Comparison of ENCODE assay signal across 1 cellular context in the genomic region with DNA sequence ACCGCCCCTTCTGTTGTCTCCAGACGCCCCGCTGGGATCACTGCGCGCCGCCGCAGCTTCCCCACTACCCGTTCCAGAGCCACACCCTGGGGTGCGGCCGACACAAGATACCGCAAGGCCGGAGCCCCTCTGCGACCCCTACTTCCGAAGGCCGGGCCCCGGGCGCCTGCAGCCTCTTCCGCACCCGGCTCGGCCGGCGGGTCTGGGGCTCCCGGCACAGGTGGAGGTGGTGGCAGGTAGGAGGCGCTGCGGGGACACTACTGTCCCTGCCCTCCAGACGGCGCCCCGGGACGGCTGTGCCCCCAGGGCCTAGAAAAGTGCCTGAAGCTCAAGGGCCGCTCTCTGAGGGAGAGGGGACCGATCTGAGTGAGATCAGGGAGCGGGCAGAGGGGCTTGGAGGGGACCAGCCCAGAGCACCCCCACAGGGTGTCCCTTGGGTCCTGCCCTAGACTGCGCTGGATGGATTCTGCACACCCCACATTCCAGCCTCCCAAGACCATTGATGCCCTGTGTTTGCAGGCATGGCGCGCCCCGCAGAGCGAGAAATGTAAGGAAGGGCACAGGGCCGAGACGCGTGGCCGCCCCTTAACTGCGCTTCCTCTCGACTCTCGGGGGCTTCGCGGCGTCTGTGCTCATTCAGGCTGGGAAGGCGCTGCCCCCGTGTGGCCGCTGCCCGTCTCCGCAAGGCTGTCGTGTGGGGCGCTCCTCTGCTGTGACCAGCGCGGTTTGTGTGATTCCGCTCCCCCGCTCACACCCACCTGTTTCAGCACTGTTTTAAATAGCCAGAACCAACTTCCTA.
TF ChIP-seq lines count a peak whose summit lies in the region.

No MANE protein-coding gene starts in this region.

TF ChIP-seq in HepG2, 621 proteins besides CTCF, POLR2A, EP300 and RAD21 (continued from another document and continues in another):
- TF ChIP-seq, protein P1, sequence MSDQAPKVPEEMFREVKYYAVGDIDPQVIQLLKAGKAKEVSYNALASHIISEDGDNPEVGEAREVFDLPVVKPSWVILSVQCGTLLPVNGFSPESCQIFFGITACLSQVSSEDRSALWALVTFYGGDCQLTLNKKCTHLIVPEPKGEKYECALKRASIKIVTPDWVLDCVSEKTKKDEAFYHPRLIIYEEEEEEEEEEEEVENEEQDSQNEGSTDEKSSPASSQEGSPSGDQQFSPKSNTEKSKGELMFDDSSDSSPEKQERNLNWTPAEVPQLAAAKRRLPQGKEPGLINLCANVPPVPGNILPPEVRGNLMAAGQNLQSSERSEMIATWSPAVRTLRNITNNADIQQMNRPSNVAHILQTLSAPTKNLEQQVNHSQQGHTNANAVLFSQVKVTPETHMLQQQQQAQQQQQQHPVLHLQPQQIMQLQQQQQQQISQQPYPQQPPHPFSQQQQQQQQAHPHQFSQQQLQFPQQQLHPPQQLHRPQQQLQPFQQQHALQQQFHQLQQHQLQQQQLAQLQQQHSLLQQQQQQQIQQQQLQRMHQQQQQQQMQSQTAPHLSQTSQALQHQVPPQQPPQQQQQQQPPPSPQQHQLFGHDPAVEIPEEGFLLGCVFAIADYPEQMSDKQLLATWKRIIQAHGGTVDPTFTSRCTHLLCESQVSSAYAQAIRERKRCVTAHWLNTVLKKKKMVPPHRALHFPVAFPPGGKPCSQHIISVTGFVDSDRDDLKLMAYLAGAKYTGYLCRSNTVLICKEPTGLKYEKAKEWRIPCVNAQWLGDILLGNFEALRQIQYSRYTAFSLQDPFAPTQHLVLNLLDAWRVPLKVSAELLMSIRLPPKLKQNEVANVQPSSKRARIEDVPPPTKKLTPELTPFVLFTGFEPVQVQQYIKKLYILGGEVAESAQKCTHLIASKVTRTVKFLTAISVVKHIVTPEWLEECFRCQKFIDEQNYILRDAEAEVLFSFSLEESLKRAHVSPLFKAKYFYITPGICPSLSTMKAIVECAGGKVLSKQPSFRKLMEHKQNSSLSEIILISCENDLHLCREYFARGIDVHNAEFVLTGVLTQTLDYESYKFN (CRISPR knock-in tag; conservative IDR thresholded peaks at IDR 0.05) = peak; percentile 9; the same call in 1 of the 2 replicates
- TF ChIP-seq, protein P2, sequence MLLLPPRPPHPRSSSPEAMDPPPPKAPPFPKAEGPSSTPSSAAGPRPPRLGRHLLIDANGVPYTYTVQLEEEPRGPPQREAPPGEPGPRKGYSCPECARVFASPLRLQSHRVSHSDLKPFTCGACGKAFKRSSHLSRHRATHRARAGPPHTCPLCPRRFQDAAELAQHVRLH (CRISPR knock-in tag; IDR thresholded peaks at IDR 0.05; ENCODE audit: borderline replicate concordance, low read depth) = peak; percentile 89; the same call in 1 of the 2 replicates
- TF ChIP-seq SNRNP70 (IDR thresholded peaks at IDR 0.05; ENCODE audit: low read depth, low read length) (no peak), RELA (CRISPR knock-in tag; IDR thresholded peaks at IDR 0.05) (peak; percentile 68; the same call in 1 of the 2 replicates), KDM5B (CRISPR knock-in tag; IDR thresholded peaks at IDR 0.05; ENCODE audit: borderline replicate concordance) (peak; percentile 54; the same call in 1 of the 2 replicates), NFIB (CRISPR knock-in tag; IDR thresholded peaks at IDR 0.05; ENCODE audit: borderline replicate concordance) (no peak), KLF15 (CRISPR knock-in tag; IDR thresholded peaks at IDR 0.05; ENCODE audit: borderline replicate concordance) (no peak), XBP1 (CRISPR knock-in tag; IDR thresholded peaks at IDR 0.05) (no peak), ZSCAN30 (CRISPR knock-in tag; IDR thresholded peaks at IDR 0.05) (no peak), NFKBIZ (CRISPR knock-in tag; IDR thresholded peaks at IDR 0.05) (peak; percentile 39; the same call in 1 of the 2 replicates), SMC3 (IDR thresholded peaks at IDR 0.05; ENCODE audit: low read length) (peak; percentile 71; the same call in 1 of the 2 replicates), FOXA3 (CRISPR knock-in tag; IDR thresholded peaks at IDR 0.05) (peak; percentile 47; the same call in 1 of the 2 replicates), RFX1 (IDR thresholded peaks at IDR 0.05) (no peak), ZBTB20 (CRISPR knock-in tag; IDR thresholded peaks at IDR 0.05; ENCODE audit: borderline replicate concordance, low read depth) (no peak), SP2 (CRISPR knock-in tag; IDR thresholded peaks at IDR 0.05) (no peak), ZSCAN31 (CRISPR knock-in tag; IDR thresholded peaks at IDR 0.05; ENCODE audit: low read depth) (0 out of 2 replicates have a peak, but pooled peaks have one; percentile 32), ZNF343 (CRISPR knock-in tag; IDR thresholded peaks at IDR 0.05) (peak; percentile 89), ZNF614 (CRISPR knock-in tag; IDR thresholded peaks at IDR 0.05; ENCODE audit: borderline replicate concordance) (0 out of 2 replicates have a peak, but pooled peaks have one; percentile 43), RCOR2 (CRISPR knock-in tag; IDR thresholded peaks at IDR 0.05) (no peak), ZNF180 (CRISPR knock-in tag; IDR thresholded peaks at IDR 0.05; ENCODE audit: borderline replicate concordance, low read depth) (no peak)
- TF ChIP-seq, protein P3, sequence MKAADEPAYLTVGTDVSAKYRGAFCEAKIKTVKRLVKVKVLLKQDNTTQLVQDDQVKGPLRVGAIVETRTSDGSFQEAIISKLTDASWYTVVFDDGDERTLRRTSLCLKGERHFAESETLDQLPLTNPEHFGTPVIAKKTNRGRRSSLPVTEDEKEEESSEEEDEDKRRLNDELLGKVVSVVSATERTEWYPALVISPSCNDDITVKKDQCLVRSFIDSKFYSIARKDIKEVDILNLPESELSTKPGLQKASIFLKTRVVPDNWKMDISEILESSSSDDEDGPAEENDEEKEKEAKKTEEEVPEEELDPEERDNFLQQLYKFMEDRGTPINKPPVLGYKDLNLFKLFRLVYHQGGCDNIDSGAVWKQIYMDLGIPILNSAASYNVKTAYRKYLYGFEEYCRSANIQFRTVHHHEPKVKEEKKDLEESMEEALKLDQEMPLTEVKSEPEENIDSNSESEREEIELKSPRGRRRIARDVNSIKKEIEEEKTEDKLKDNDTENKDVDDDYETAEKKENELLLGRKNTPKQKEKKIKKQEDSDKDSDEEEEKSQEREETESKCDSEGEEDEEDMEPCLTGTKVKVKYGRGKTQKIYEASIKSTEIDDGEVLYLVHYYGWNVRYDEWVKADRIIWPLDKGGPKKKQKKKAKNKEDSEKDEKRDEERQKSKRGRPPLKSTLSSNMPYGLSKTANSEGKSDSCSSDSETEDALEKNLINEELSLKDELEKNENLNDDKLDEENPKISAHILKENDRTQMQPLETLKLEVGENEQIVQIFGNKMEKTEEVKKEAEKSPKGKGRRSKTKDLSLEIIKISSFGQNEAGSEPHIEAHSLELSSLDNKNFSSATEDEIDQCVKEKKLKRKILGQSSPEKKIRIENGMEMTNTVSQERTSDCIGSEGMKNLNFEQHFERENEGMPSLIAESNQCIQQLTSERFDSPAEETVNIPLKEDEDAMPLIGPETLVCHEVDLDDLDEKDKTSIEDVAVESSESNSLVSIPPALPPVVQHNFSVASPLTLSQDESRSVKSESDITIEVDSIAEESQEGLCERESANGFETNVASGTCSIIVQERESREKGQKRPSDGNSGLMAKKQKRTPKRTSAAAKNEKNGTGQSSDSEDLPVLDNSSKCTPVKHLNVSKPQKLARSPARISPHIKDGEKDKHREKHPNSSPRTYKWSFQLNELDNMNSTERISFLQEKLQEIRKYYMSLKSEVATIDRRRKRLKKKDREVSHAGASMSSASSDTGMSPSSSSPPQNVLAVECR (CRISPR knock-in tag; IDR thresholded peaks at IDR 0.05; ENCODE audit: borderline replicate concordance) = no peak
- TF ChIP-seq, protein P4, sequence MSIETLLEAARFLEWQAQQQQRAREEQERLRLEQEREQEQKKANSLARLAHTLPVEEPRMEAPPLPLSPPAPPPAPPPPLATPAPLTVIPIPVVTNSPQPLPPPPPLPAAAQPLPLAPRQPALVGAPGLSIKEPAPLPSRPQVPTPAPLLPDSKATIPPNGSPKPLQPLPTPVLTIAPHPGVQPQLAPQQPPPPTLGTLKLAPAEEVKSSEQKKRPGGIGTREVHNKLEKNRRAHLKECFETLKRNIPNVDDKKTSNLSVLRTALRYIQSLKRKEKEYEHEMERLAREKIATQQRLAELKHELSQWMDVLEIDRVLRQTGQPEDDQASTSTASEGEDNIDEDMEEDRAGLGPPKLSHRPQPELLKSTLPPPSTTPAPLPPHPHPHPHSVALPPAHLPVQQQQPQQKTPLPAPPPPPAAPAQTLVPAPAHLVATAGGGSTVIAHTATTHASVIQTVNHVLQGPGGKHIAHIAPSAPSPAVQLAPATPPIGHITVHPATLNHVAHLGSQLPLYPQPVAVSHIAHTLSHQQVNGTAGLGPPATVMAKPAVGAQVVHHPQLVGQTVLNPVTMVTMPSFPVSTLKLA (IDR thresholded peaks at IDR 0.05) = no peak
- TF ChIP-seq, protein P5, sequence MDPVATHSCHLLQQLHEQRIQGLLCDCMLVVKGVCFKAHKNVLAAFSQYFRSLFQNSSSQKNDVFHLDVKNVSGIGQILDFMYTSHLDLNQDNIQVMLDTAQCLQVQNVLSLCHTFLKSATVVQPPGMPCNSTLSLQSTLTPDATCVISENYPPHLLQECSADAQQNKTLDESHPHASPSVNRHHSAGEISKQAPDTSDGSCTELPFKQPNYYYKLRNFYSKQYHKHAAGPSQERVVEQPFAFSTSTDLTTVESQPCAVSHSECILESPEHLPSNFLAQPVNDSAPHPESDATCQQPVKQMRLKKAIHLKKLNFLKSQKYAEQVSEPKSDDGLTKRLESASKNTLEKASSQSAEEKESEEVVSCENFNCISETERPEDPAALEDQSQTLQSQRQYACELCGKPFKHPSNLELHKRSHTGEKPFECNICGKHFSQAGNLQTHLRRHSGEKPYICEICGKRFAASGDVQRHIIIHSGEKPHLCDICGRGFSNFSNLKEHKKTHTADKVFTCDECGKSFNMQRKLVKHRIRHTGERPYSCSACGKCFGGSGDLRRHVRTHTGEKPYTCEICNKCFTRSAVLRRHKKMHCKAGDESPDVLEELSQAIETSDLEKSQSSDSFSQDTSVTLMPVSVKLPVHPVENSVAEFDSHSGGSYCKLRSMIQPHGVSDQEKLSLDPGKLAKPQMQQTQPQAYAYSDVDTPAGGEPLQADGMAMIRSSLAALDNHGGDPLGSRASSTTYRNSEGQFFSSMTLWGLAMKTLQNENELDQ (CRISPR knock-in tag; IDR thresholded peaks at IDR 0.05; ENCODE audit: borderline replicate concordance) = no peak
- TF ChIP-seq, protein P6, sequence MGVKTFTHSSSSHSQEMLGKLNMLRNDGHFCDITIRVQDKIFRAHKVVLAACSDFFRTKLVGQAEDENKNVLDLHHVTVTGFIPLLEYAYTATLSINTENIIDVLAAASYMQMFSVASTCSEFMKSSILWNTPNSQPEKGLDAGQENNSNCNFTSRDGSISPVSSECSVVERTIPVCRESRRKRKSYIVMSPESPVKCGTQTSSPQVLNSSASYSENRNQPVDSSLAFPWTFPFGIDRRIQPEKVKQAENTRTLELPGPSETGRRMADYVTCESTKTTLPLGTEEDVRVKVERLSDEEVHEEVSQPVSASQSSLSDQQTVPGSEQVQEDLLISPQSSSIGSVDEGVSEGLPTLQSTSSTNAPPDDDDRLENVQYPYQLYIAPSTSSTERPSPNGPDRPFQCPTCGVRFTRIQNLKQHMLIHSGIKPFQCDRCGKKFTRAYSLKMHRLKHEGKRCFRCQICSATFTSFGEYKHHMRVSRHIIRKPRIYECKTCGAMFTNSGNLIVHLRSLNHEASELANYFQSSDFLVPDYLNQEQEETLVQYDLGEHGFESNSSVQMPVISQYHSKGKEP (CRISPR knock-in tag; IDR thresholded peaks at IDR 0.05) = 0 out of 2 replicates have a peak, but pooled peaks have one; percentile 68
- TF ChIP-seq, protein P7, sequence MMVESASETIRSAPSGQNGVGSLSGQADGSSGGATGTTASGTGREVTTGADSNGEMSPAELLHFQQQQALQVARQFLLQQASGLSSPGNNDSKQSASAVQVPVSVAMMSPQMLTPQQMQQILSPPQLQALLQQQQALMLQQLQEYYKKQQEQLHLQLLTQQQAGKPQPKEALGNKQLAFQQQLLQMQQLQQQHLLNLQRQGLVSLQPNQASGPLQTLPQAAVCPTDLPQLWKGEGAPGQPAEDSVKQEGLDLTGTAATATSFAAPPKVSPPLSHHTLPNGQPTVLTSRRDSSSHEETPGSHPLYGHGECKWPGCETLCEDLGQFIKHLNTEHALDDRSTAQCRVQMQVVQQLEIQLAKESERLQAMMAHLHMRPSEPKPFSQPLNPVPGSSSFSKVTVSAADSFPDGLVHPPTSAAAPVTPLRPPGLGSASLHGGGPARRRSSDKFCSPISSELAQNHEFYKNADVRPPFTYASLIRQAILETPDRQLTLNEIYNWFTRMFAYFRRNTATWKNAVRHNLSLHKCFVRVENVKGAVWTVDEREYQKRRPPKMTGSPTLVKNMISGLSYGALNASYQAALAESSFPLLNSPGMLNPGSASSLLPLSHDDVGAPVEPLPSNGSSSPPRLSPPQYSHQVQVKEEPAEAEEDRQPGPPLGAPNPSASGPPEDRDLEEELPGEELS (CRISPR knock-in tag; IDR thresholded peaks at IDR 0.05) = no peak; the same call in 1 of the 2 replicates
